ENCODE assay signal across 25 cellular contexts in the genomic region with DNA sequence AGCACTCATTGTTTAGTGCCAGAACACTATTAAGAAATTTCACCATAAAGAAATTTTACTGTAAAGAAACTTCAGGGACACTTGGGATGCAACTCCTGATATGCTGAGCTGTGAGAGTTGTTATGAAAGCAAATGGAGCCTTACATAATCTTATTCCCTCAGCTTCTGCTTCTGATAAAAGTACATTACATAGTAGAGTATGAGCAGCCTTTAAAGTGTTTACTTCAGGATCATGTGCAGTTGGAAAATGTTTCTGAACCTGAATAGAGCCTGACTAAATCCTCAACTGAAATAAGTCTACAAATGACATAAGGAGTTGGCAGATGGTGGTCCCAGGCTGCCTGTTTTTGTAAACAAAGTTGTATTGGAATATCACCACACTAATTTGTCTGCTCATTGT. TPM values are rescaled to one million over a fixed set of nuclear protein-coding genes. Genes with fewer than 3 reads are reported as not detected.
DNase-seq lines count a peak whose midpoint lies in the region; ATAC-seq and TF ChIP-seq lines count a peak whose summit lies in the region.
"Had no signal": no experiment of that assay in that cellular context is flagged by ENCODE, and none has a peak within 500 bp of the region (broad histone marks: within the 10 kb centered on the region; RNA-seq: fewer than 3 reads in every experiment).

No MANE protein-coding gene starts in this region.

- H3K4me1 Mint-ChIP-seq in activated T-cell treated with anti-CD3 and anti-CD28 coated beads, Interleukin-2, amount 50 U/mL, for 4 hours (ENCODE audit: low read depth) = peaks cover 6% of the 10 kb centered on the region
- H3K4me1 Mint-ChIP-seq: activated CD4-positive, alpha-beta T cell treated with anti-CD3 and anti-CD28 coated beads, Interleukin-2, amount 10 ng/mL, durations not matched to agents 24 days and 14 days had no signal

- H3K9ac ChIP-seq in colonic mucosa (ENCODE audit: low read depth in 2 of 2, low read length in 2 of 2) (no peak overlapping the region), smooth muscle cell (ENCODE audit: low read depth) (no peak overlapping the region)

- H3K4me3 ChIP-seq in colonic mucosa (no peak overlapping the region), left lung (no peak overlapping the region), upper lobe of right lung (no peak overlapping the region), smooth muscle cell (no peak overlapping the region)

- H3K36me3 ChIP-seq in colonic mucosa = no peaks in the 10 kb centered on the region
- H3K36me3 ChIP-seq in left lung = no peaks in the 10 kb centered on the region
- no peaks in the 10 kb centered on the region for H3K36me3 ChIP-seq in upper lobe of right lung
- H3K36me3 ChIP-seq in smooth muscle cell (ENCODE audit: low read depth) = no peaks in the 10 kb centered on the region

- no peaks in the 10 kb centered on the region for H3K36me3 Mint-ChIP-seq in activated T-cell treated with anti-CD3 and anti-CD28 coated beads, Interleukin-2, amount 50 U/mL, for 4 hours (ENCODE audit: insufficient read depth)
- H3K36me3 Mint-ChIP-seq: CD8-positive, alpha-beta T cell had no signal

- ATAC-seq in left ventricle myocardium superior (peak; percentile 38), left cardiac atrium (no peak), left lung (peak; percentile 50), upper lobe of right lung (peak; percentile 23)
- no peak for ATAC-seq in activated T-cell treated with anti-CD3 and anti-CD28 coated beads, Interleukin-2, amount 50 U/mL, for 4 hours
- ATAC-seq: activated T-cell treated with anti-CD3 and anti-CD28 coated beads, Interleukin-2, amount 50 U/mL, for 72 hours; CD8-positive, alpha-beta T cell; foreskin keratinocyte had no signal

- H4K20me1 ChIP-seq in smooth muscle cell (ENCODE audit: low read depth) = no peaks in the 10 kb centered on the region

- H3K9me3 ChIP-seq in colonic mucosa = no peaks in the 10 kb centered on the region
- peaks cover 0 to 3% of the 10 kb centered on the region in 2 donors for H3K9me3 ChIP-seq in left lung
- H3K9me3 ChIP-seq in upper lobe of right lung = no peaks in the 10 kb centered on the region
- H3K9me3 ChIP-seq in smooth muscle cell (replicated peaks; ENCODE audit: low read depth) = no peaks in the 10 kb centered on the region

- no peak overlapping the region for H2AFZ ChIP-seq in smooth muscle cell (ENCODE audit: low read depth)

- intact Hi-C loops in left ventricle myocardium superior (cut with micrococcal nuclease) = no loop called here
- intact Hi-C loops in left cardiac atrium (cut with DNase I) = no loop called here
- intact Hi-C loops in colonic mucosa (cut with DNase I) = no loop called here
- intact Hi-C loops in left lung (cut with DNase I) = no loop called here
- intact Hi-C loops in upper lobe of right lung (cut with DNase I) = no loop called here

- no peaks in the 10 kb centered on the region for H3F3A ChIP-seq in smooth muscle cell (ENCODE audit: low read depth)

- H3K9me3 Mint-ChIP-seq in activated T-cell treated with anti-CD3 and anti-CD28 coated beads, Interleukin-2, amount 50 U/mL, for 4 hours = no peaks in the 10 kb centered on the region
- H3K9me3 Mint-ChIP-seq: activated CD4-positive, alpha-beta T cell treated with anti-CD3 and anti-CD28 coated beads, Interleukin-2, amount 10 ng/mL, durations not matched to agents 24 days and 14 days; activated T-cell treated with anti-CD3 and anti-CD28 coated beads, Interleukin-2, amount 50 U/mL, for 72 hours; CD8-positive, alpha-beta T cell; neural crest cell had no signal

- TF ChIP-seq CTCF in colonic mucosa (IDR thresholded peaks at IDR 0.05) (no peak), left lung (IDR thresholded peaks at IDR 0.05) (no peak), upper lobe of right lung (IDR thresholded peaks at IDR 0.05) (no peak), smooth muscle cell (IDR thresholded peaks at IDR 0.05; ENCODE audit: borderline replicate concordance, insufficient read depth, poor library complexity, severe bottlenecking) (no peak)

- H3K4me3 Mint-ChIP-seq in activated T-cell treated with anti-CD3 and anti-CD28 coated beads, Interleukin-2, amount 50 U/mL, for 4 hours = no peak overlapping the region
- H3K4me3 Mint-ChIP-seq: activated CD4-positive, alpha-beta T cell treated with anti-CD3 and anti-CD28 coated beads, Interleukin-2, amount 10 ng/mL, durations not matched to agents 24 days and 14 days; activated T-cell treated with anti-CD3 and anti-CD28 coated beads, Interleukin-2, amount 50 U/mL, for 72 hours; CD8-positive, alpha-beta T cell; neural crest cell had no signal

- no peaks in the 10 kb centered on the region for H3K79me2 ChIP-seq in smooth muscle cell (ENCODE audit: low read depth)

- no peak overlapping the region for H3K4me2 ChIP-seq in smooth muscle cell

- DNase-seq in left ventricle myocardium superior = no peak
- no peak for DNase-seq in left cardiac atrium
- no peak for DNase-seq in colonic mucosa
- no peak for DNase-seq in left lung
- DNase-seq in upper lobe of right lung = no peak
- no peak for DNase-seq in smooth muscle cell (lab: John Stamatoyannopoulos, UW; ENCODE audit: unreplicated experiment)
- DNase-seq in activated effector memory CD4-positive, alpha-beta T cell treated with Interleukin-2 at 50 U/mL for 16 hours = no peak
- DNase-seq in activated T-cell treated with anti-CD3 and anti-CD28 coated beads, Interleukin-2, amount 50 U/mL, for 4 hours = no peak
- DNase-seq: activated CD4-positive, alpha-beta T cell treated with anti-CD3 and anti-CD28 coated beads, Interleukin-2, amount 10 ng/mL, durations not matched to agents 24 days and 14 days; activated naive CD4-positive, alpha-beta T cell treated with anti-CD3 and anti-CD28 coated beads, Interleukin-2, amount 50 U/mL, for 16 hours; activated T-cell treated with anti-CD3 and anti-CD28 coated beads, Interleukin-2, amount 50 U/mL, for 72 hours; AML-193; aorta; caudate nucleus; CD8-positive, alpha-beta T cell; foreskin keratinocyte; MV-4-11; NCI-H146; NCI-H2227 treated with DMSO at 0.1 percent for 48 hours; NCI-H774; OCI-M1 had no signal

- no peaks in the 10 kb centered on the region for H3K27me3 Mint-ChIP-seq in activated T-cell treated with anti-CD3 and anti-CD28 coated beads, Interleukin-2, amount 50 U/mL, for 4 hours (ENCODE audit: low read depth)

- no peaks in the 10 kb centered on the region for H3K27me3 ChIP-seq in colonic mucosa
- no peaks in the 10 kb centered on the region for H3K27me3 ChIP-seq in left lung
- H3K27me3 ChIP-seq in upper lobe of right lung = no peaks in the 10 kb centered on the region
- no peaks in the 10 kb centered on the region for H3K27me3 ChIP-seq in smooth muscle cell (ENCODE audit: low read depth)
- H3K27me3 ChIP-seq: foreskin keratinocyte had no signal

- H3K4me1 ChIP-seq in colonic mucosa (peaks cover 6% of the 10 kb centered on the region), left lung (no peaks in the 10 kb centered on the region), upper lobe of right lung (no peaks in the 10 kb centered on the region), smooth muscle cell (ENCODE audit: low read depth) (no peaks in the 10 kb centered on the region)

- peak overlapping the region; percentile 0 for H3K27ac ChIP-seq in colonic mucosa
- no peak overlapping the region for H3K27ac ChIP-seq in left lung
- H3K27ac ChIP-seq in upper lobe of right lung = no peak overlapping the region
- H3K27ac ChIP-seq in smooth muscle cell (ENCODE audit: low read depth) = no peak overlapping the region
- H3K27ac ChIP-seq: foreskin keratinocyte, VCaP had no signal

RNA-seq across cellular contexts. Expression of gene RASSF6, which starts 19.3 kb away (rescaled TPM):
- total RNA-seq in left ventricle myocardium superior = not detected
- total RNA-seq in left cardiac atrium = not detected
- total RNA-seq in colonic mucosa = 10 to 100 TPM; 13.8 to 38.9 TPM
- 1 to 10 TPM; 1.3 to 2.2 TPM for total RNA-seq in left lung
- total RNA-seq in upper lobe of right lung = 3.1 TPM
- 0.09 TPM in 1 of 2 replicates, not detected in the other for total RNA-seq in smooth muscle cell
- 0.28 TPM in 1 of 2 replicates, not detected in the other for polyA plus RNA-seq in smooth muscle cell
- not detected for total RNA-seq in activated T-cell treated with anti-CD3 and anti-CD28 coated beads, Interleukin-2, amount 50 U/mL, for 4 hours
- total RNA-seq: activated CD4-positive, alpha-beta T cell treated with anti-CD3 and anti-CD28 coated beads, Interleukin-2, amount 10 ng/mL, durations not matched to agents 24 days and 14 days; aorta; CD8-positive, alpha-beta T cell; endothelial cell of umbilical vein; neural crest cell; posterior vena cava had no signal
- polyA plus RNA-seq: endothelial cell of umbilical vein had no signal

Comparison
In these comparisons a context has a peak if more than half of its experiments do, and no peak if none do; other contexts are left out.
1. ATAC-seq: peak in left ventricle myocardium superior (single experiment), left lung (single experiment) and upper lobe of right lung (single experiment); none in left cardiac atrium (0 of 2) and activated T-cell treated with anti-CD3 and anti-CD28 coated beads, Interleukin-2, amount 50 U/mL, for 4 hours (0 of 2).